25 cellular contexts compared by ENCODE assay signal in the genomic region with DNA sequence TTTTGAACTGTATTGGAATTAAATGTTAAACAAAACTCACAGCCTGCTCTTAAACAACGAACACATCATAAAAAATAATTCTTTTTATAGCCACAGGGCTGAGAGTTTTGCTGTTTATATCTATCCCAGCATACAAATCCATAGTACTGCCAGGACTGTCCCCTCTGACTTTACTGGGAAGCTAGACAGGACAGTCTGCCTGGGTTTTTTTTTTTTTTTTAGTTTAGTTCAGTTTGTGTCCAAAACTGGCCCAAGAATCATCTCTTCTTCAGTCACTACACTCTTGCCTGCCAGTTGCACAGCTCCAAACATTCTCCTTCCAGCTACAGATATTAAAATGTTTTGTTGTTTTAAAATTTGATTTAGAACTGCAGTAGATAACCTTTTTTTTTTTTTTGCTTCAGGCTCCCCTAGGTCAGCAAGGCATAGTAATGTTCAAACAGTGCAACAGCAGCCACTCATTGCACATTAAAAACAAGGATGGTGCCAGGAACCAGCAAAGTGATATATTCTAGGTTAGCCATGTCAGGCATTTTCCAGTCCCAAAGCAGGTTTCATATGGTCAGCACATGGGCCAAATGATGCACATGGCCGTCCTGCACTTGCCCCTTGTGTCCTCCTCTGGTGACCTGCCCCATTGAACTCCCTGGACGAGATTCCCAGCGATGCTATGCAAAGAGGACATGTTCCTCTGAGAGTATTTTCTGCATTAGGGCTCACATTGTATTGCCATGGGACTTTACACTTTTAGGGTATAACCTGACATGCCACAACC.
"Had no signal": no experiment of that assay in that cellular context is flagged by ENCODE, and none has a peak within 500 bp of the region (broad histone marks: within the 10 kb centered on the region; RNA-seq: fewer than 3 reads in every experiment).

No MANE protein-coding gene starts in this region.

- DNase-seq: activated CD4-positive, alpha-beta T cell treated with anti-CD3 and anti-CD28 coated beads, Interleukin-2, amount 10 ng/mL, durations not matched to agents 24 days and 14 days; activated CD8-positive, alpha-beta memory T cell treated with anti-CD3 and anti-CD28 coated beads, Interleukin-2, amount 10 ng/mL, durations not matched to agents 7 days and 5 days; activated CD8-positive, alpha-beta T cell treated with anti-CD3 and anti-CD28 coated beads for 36 hours; activated effector memory CD4-positive, alpha-beta T cell treated with anti-CD3 and anti-CD28 coated beads, Interleukin-2, amount 50 U/mL, for 16 hours; activated naive CD4-positive, alpha-beta T cell treated with anti-CD3 and anti-CD28 coated beads, Interleukin-2, amount 50 U/mL, for 16 hours; activated naive CD8-positive, alpha-beta T cell treated with anti-CD3 and anti-CD28 coated beads, Interleukin-2, amount 50 U/mL, for 24 hours; activated T-cell treated with anti-CD3 and anti-CD28 coated beads for 4 hours; anterior cingulate cortex; brain microvascular endothelial cell; central memory CD4-positive, alpha-beta T cell; effector memory CD4-positive, alpha-beta T cell; head of caudate nucleus; hypothalamus; natural killer cell; pancreas; psoas muscle; stimulated activated CD4-positive, alpha-beta T cell treated with anti-CD3 and anti-CD28 coated beads, Interleukin-12 subunit alpha, Interleukin-12 subunit beta, amount 100 ng/mL, for 4 hours; tibial artery had no signal

- H3K27me3 ChIP-seq: brain microvascular endothelial cell, gastroesophageal sphincter, neutrophil, pancreas, tibial artery had no signal

- ATAC-seq: activated CD4-positive, CD25-positive, alpha-beta regulatory T cell treated with anti-CD3 and anti-CD28 coated beads, Interleukin-2, amount 50 U/mL, for 24 hours; activated CD8-positive, alpha-beta memory T cell treated with anti-CD3 and anti-CD28 coated beads, Interleukin-2, amount 10 ng/mL, durations not matched to agents 7 days and 5 days; activated CD8-positive, alpha-beta T cell treated with anti-CD3 and anti-CD28 coated beads for 36 hours; activated naive CD8-positive, alpha-beta T cell treated with anti-CD3 and anti-CD28 coated beads, Interleukin-2, amount 50 U/mL, for 24 hours; esophagus mucosa; gastroesophageal sphincter; natural killer cell; pancreas; psoas muscle had no signal

- H3K27ac Mint-ChIP-seq: activated CD4-positive, alpha-beta T cell treated with anti-CD3 and anti-CD28 coated beads, Interleukin-2, amount 10 ng/mL, durations not matched to agents 24 days and 14 days; activated CD8-positive, alpha-beta memory T cell treated with anti-CD3 and anti-CD28 coated beads, Interleukin-2, amount 10 ng/mL, durations not matched to agents 7 days and 5 days; activated CD8-positive, alpha-beta T cell treated with anti-CD3 and anti-CD28 coated beads for 36 hours; activated naive CD8-positive, alpha-beta T cell treated with anti-CD3 and anti-CD28 coated beads, Interleukin-2, amount 50 U/mL, for 24 hours; natural killer cell; stimulated activated naive CD8-positive, alpha-beta T cell treated with anti-CD3 and anti-CD28 coated beads, Interleukin-15, Interleukin-2, amounts not matched to agents 100 ng/mL and 50 ng/mL, for 24 hours had no signal

- H3K4me1 Mint-ChIP-seq: activated CD4-positive, alpha-beta T cell treated with anti-CD3 and anti-CD28 coated beads, Interleukin-2, amount 10 ng/mL, durations not matched to agents 24 days and 14 days; activated CD8-positive, alpha-beta memory T cell treated with anti-CD3 and anti-CD28 coated beads, Interleukin-2, amount 10 ng/mL, durations not matched to agents 7 days and 5 days; activated naive CD8-positive, alpha-beta T cell treated with anti-CD3 and anti-CD28 coated beads, Interleukin-2, amount 50 U/mL, for 24 hours had no signal

- H3K4me3 ChIP-seq: gastroesophageal sphincter, lung, pancreas, psoas muscle, tibial artery had no signal

- H3K9me3 Mint-ChIP-seq: activated CD4-positive, alpha-beta T cell treated with anti-CD3 and anti-CD28 coated beads, Interleukin-2, amount 10 ng/mL, durations not matched to agents 24 days and 14 days; activated CD8-positive, alpha-beta T cell treated with anti-CD3 and anti-CD28 coated beads for 36 hours; activated naive CD8-positive, alpha-beta T cell treated with anti-CD3 and anti-CD28 coated beads, Interleukin-2, amount 50 U/mL, for 24 hours; natural killer cell; stimulated activated naive CD8-positive, alpha-beta T cell treated with anti-CD3 and anti-CD28 coated beads, Interleukin-15, Interleukin-2, amounts not matched to agents 100 ng/mL and 50 ng/mL, for 24 hours had no signal

- H3K4me3 Mint-ChIP-seq: activated CD4-positive, alpha-beta T cell treated with anti-CD3 and anti-CD28 coated beads, Interleukin-2, amount 10 ng/mL, durations not matched to agents 24 days and 14 days; activated CD8-positive, alpha-beta memory T cell treated with anti-CD3 and anti-CD28 coated beads, Interleukin-2, amount 10 ng/mL, durations not matched to agents 7 days and 5 days; activated CD8-positive, alpha-beta T cell treated with anti-CD3 and anti-CD28 coated beads for 36 hours; activated naive CD8-positive, alpha-beta T cell treated with anti-CD3 and anti-CD28 coated beads, Interleukin-2, amount 50 U/mL, for 24 hours; natural killer cell; stimulated activated naive CD8-positive, alpha-beta T cell treated with anti-CD3 and anti-CD28 coated beads, Interleukin-15, Interleukin-2, amounts not matched to agents 100 ng/mL and 50 ng/mL, for 24 hours had no signal

- H3K27me3 Mint-ChIP-seq: activated CD4-positive, alpha-beta T cell treated with anti-CD3 and anti-CD28 coated beads, Interleukin-2, amount 10 ng/mL, durations not matched to agents 24 days and 14 days; activated CD8-positive, alpha-beta memory T cell treated with anti-CD3 and anti-CD28 coated beads, Interleukin-2, amount 10 ng/mL, durations not matched to agents 7 days and 5 days; activated CD8-positive, alpha-beta T cell treated with anti-CD3 and anti-CD28 coated beads for 36 hours; activated naive CD8-positive, alpha-beta T cell treated with anti-CD3 and anti-CD28 coated beads, Interleukin-2, amount 50 U/mL, for 24 hours; stimulated activated naive CD8-positive, alpha-beta T cell treated with anti-CD3 and anti-CD28 coated beads, Interleukin-15, Interleukin-2, amounts not matched to agents 100 ng/mL and 50 ng/mL, for 24 hours had no signal

- H3K36me3 ChIP-seq: brain microvascular endothelial cell, gastroesophageal sphincter, neutrophil, pancreas, tibial artery had no signal

- H3K27ac ChIP-seq: brain microvascular endothelial cell, gastroesophageal sphincter, neutrophil, pancreas, psoas muscle, VCaP had no signal

- H3K4me1 ChIP-seq: pancreas, psoas muscle had no signal

- H3K9me3 ChIP-seq: gastroesophageal sphincter, neutrophil, pancreas, psoas muscle, tibial artery had no signal

- H3K36me3 Mint-ChIP-seq: activated CD8-positive, alpha-beta memory T cell treated with anti-CD3 and anti-CD28 coated beads, Interleukin-2, amount 10 ng/mL, durations not matched to agents 7 days and 5 days; natural killer cell had no signal
